In genomic region chr17:4023220-4023619, GRCh38 we compare ENCODE assay signal across 25 cellular contexts. TPM values are rescaled to one million over a fixed set of nuclear protein-coding genes. Genes with fewer than 3 reads are reported as not detected.
DNase-seq lines count a peak whose midpoint lies in the region; ATAC-seq, FAIRE-seq and TF ChIP-seq lines count a peak whose summit lies in the region.
"Had no signal": no experiment of that assay in that cellular context is flagged by ENCODE, and none has a peak within 500 bp of the region (broad histone marks: within the 10 kb centered on the region; RNA-seq: fewer than 3 reads in every experiment).

No MANE protein-coding gene starts in this region.

- FAIRE-seq in GM19239 (lab: Jason Lieb, UNC) = no peak
- FAIRE-seq: D721Med, G401.6 had no signal

- H3K4me3 ChIP-seq in ovary = no peak overlapping the region
- H3K4me3 ChIP-seq: BLaER1, GM23338, HAP-1, SJSA1 had no signal

- H3K4me1 Mint-ChIP-seq in endothelial cell (ENCODE audit: unreplicated experiment) = no peaks in the 10 kb centered on the region
- H3K4me1 Mint-ChIP-seq: GM23338 had no signal

- TF ChIP-seq EP300 in ovary (IDR thresholded peaks at IDR 0.05) = no peak

- H3K27ac Mint-ChIP-seq in activated naive CD4-positive, alpha-beta T cell treated with anti-CD3 and anti-CD28 coated beads, Interleukin-2, amount 50 U/mL, for 72 hours = peak overlapping the region; percentile 35 to 47
- no peak overlapping the region for H3K27ac Mint-ChIP-seq in endothelial cell (ENCODE audit: unreplicated experiment)
- H3K27ac Mint-ChIP-seq: GM23338, HFFc6 had no signal

- H3K4me3 Mint-ChIP-seq in endothelial cell (ENCODE audit: unreplicated experiment) = peak overlapping the region; percentile 74
- H3K4me3 Mint-ChIP-seq: CD4-positive, CD25-positive, alpha-beta regulatory T cell; GM23338; HFFc6 had no signal

- 84 to 88% (median 87%) methylated on average over 5 of the region's 5 CpGs for WGBS in ovary, 3 donors

- DNase-seq in activated naive CD4-positive, alpha-beta T cell treated with anti-CD3 and anti-CD28 coated beads, Interleukin-2, amount 50 U/mL, for 72 hours (ENCODE audit: low spot score in 2 of 2) = no peak
- no peak for DNase-seq in activated naive CD4-positive, alpha-beta T cell treated with anti-CD3 and anti-CD28 coated beads, Interleukin-2, amount 50 U/mL, for 16 hours
- DNase-seq in NCI-H146 treated with DMSO at 0.1 percent for 48 hours (lab: John Stamatoyannopoulos, UW; ENCODE audit: unreplicated experiment) (peak; percentile 83), endothelial cell (ENCODE audit: low spot score) (no peak), ovary (no peak), HUDEP-2 (lab: John Stamatoyannopoulos, UW; ENCODE audit: unreplicated experiment in 76 of 76) (no peak), GM19239 (ENCODE audit: insufficient read length, low spot score) (no peak)
- DNase-seq: CD4-positive, CD25-positive, alpha-beta regulatory T cell; HFFc6; Kasumi-1; NCI-H1092 treated with DMSO at 0.1 percent for 48 hours; NCI-H1436; NCI-H2029; NCI-H446; NCI-H524 treated with DMSO at 0.1 percent for 48 hours; NCI-H82; NK-92 treated with Interleukin-12 subunit alpha and Interleukin-12 subunit beta, amount 100 ng/mL, for 24 hours; PC-3 had no signal

- H3K9me3 ChIP-seq in ovary = peaks cover 0 to 8% of the 10 kb centered on the region in 2 donors

- no peak for TF ChIP-seq POLR2A in ovary (IDR thresholded peaks at IDR 0.05)

- no peak overlapping the region for H3K27ac ChIP-seq in ovary
- H3K27ac ChIP-seq: BLaER1, SJSA1 had no signal

- intact Hi-C loops in ovary (cut with DNase I) = no loop called here

- H3K9me3 Mint-ChIP-seq in activated naive CD4-positive, alpha-beta T cell treated with anti-CD3 and anti-CD28 coated beads, Interleukin-2, amount 50 U/mL, for 72 hours = peaks cover 12 to 17% of the 10 kb centered on the region in 2 donors
- peaks cover 14% of the 10 kb centered on the region for H3K9me3 Mint-ChIP-seq in endothelial cell (ENCODE audit: unreplicated experiment)

- H3K36me3 ChIP-seq in ovary = no peaks in the 10 kb centered on the region

- no peaks in the 10 kb centered on the region for H3K4me1 ChIP-seq in ovary (ENCODE audit: insufficient read depth)
- H3K4me1 ChIP-seq: BLaER1, HAP-1, SJSA1 had no signal

- H3K27me3 Mint-ChIP-seq in endothelial cell (ENCODE audit: unreplicated experiment) = peaks cover 2% of the 10 kb centered on the region

- no peaks in the 10 kb centered on the region for H3K27me3 ChIP-seq in ovary
- H3K27me3 ChIP-seq: BLaER1 had no signal

- H3K36me3 Mint-ChIP-seq in activated naive CD4-positive, alpha-beta T cell treated with anti-CD3 and anti-CD28 coated beads, Interleukin-2, amount 50 U/mL, for 72 hours = peaks cover 30 to 48% of the 10 kb centered on the region in 2 donors
- peaks cover 75% of the 10 kb centered on the region for H3K36me3 Mint-ChIP-seq in endothelial cell (ENCODE audit: low read depth, unreplicated experiment)

- TF ChIP-seq CTCF in endothelial cell (IDR thresholded peaks at IDR 0.05; ENCODE audit: unreplicated experiment) = no peak
- no peak for TF ChIP-seq CTCF in ovary (IDR thresholded peaks at IDR 0.05)

- no peak for ATAC-seq in activated naive CD4-positive, alpha-beta T cell treated with anti-CD3 and anti-CD28 coated beads, Interleukin-2, amount 50 U/mL, for 72 hours
- ATAC-seq: GM23338, PC-3, Right ventricle myocardium inferior had no signal

RNA-seq across cellular contexts. Expression of gene ATP2A3, which starts 59.0 kb away (rescaled TPM):
- 100 to 1,000 TPM in 1 of 2 donors, 10 to 100 TPM in 1; 83.0 to 110 TPM for total RNA-seq in activated naive CD4-positive, alpha-beta T cell treated with anti-CD3 and anti-CD28 coated beads, Interleukin-2, amount 50 U/mL, for 72 hours
- total RNA-seq in endothelial cell (ENCODE audit: unreplicated experiment) (116 TPM), ovary (1 to 10 TPM; 1.6 to 9.9 (median 4.2) TPM)
- polyA plus RNA-seq in ovary = 1 to 10 TPM; 2.5 to 6.0 TPM

Comparison
In these comparisons a context has a peak if more than half of its experiments do, and no peak if none do; other contexts are left out.
1. RNA of gene ATP2A3, which starts 59.0 kb away (total RNA-seq): 116 TPM in endothelial cell (single experiment) and 83.0 to 110 TPM in activated naive CD4-positive, alpha-beta T cell treated with anti-CD3 and anti-CD28 coated beads, Interleukin-2, amount 50 U/mL, for 72 hours; 1.6 to 9.9 TPM in ovary; every median in the first group is over 4 times any median in the second.